In genomic region chr7:41659539-41659938, GRCh38 we compare ENCODE assay signal across 8 cellular contexts.
"Had no signal": no experiment of that assay in that cellular context is flagged by ENCODE, and none has a peak within 500 bp of the region (broad histone marks: within the 10 kb centered on the region; RNA-seq: fewer than 3 reads in every experiment).

No MANE protein-coding gene starts in this region.

- H3K4me2 ChIP-seq: GM23338 had no signal

- H3K9ac ChIP-seq: GM23248 had no signal

- DNase-seq: GM23248, GOT3, H7, H9, HCEC 1CT, HFFc6 had no signal

- H3K9me3 ChIP-seq: HAP-1 had no signal

- H3K36me3 ChIP-seq: HAP-1 had no signal

- H3K27ac ChIP-seq: GM23248 had no signal

- H3K4me3 ChIP-seq: GM23248, GM23338, HAP-1 had no signal

- H2AFZ ChIP-seq: GM23248, GM23338 had no signal
